ENCODE assay signal across 9 cellular contexts in genomic region chr1:16082283-16083038, GRCh38. TPM values are rescaled to one million over a fixed set of nuclear protein-coding genes. Genes with fewer than 3 reads are reported as not detected.
DNase-seq lines count a peak whose midpoint lies in the region; ATAC-seq and TF ChIP-seq lines count a peak whose summit lies in the region.
"Had no signal": no experiment of that assay in that cellular context is flagged by ENCODE, and none has a peak within 500 bp of the region (broad histone marks: within the 10 kb centered on the region; RNA-seq: fewer than 3 reads in every experiment).

No MANE protein-coding gene starts in this region.

- H3K4me2 ChIP-seq in DND-41 (ENCODE audit: insufficient read depth, low read length) (no peak overlapping the region), IMR-90 (ENCODE audit: low read depth, low read length) (no peak overlapping the region)

- H3K4ac ChIP-seq in IMR-90 (ENCODE audit: low read depth, low read length), result peak overlapping the region; percentile 33

- H3K4me3 ChIP-seq in DND-41 (ENCODE audit: low read depth in 1 of 2, low read length in 2 of 2), result no peak overlapping the region
- no peak overlapping the region for H3K4me3 ChIP-seq in IMR-90 (ENCODE audit: insufficient read depth, low read depth, low read length)
- no peak overlapping the region for H3K4me3 ChIP-seq in astrocyte of the spinal cord (ENCODE audit: low read depth, low read length)
- no peak overlapping the region for H3K4me3 ChIP-seq in iPS DF 6.9 (ENCODE audit: low read length)

- no TSS peak for BruUV-seq in IMR-90 (replicated peaks; lab: Mats Ljungman, UMichigan)

- H2AFZ ChIP-seq in DND-41 (ENCODE audit: low read depth, low read length) (no peak overlapping the region), IMR-90 (replicated peaks; ENCODE audit: low read length, poor library complexity) (peak overlapping the region; percentile 61)

- H2BK15ac ChIP-seq in IMR-90 (ENCODE audit: low read depth, low read length), result peak overlapping the region; percentile 47; the same call in 2 of the 3 replicates

- WGBS in IMR-90 (ENCODE audit: extremely low coverage in 2 of 2, insufficient read length in 1 of 2), 2 experiments, result 47% methylated on average over 3 of the region's 9 CpGs; no CpG with 5 or more reads in 1 of the 2 experiments
- WGBS in iPS DF 6.9 (ENCODE audit: insufficient coverage, insufficient read length), result no CpG with 5 or more reads among the region's 9 CpGs

- TF ChIP-seq POLR2A in IMR-90 (IDR thresholded peaks at IDR 0.05; ENCODE audit: low read depth, low read length), result no peak

- peak overlapping the region; percentile 94 for H2AK5ac ChIP-seq in IMR-90 (ENCODE audit: low read depth, low read length)

- H3K9me3 Mint-ChIP-seq in T-helper 2 cell treated with Interferon-gamma antibody and Interleukin-4, amounts not matched to agents 5 μg/mL and 100 μg/mL, for 36 hours, result no peaks in the 10 kb centered on the region

- no peak overlapping the region for H3K56ac ChIP-seq in IMR-90 (ENCODE audit: extremely low read depth, insufficient read depth, low read length)

- in situ Hi-C loops in IMR-90 (cut with MboI; ENCODE audit: low sequenced_read_pairs) (loop anchor here (5.0 kb wide), 1 partner anchor 280 kb away; no protein-coding TSS in a partner anchor), astrocyte of the spinal cord (cut with HindIII; ENCODE audit: low sequenced_read_pairs) (no loop called here)

- peak overlapping the region; percentile 77 for H2AK9ac ChIP-seq in IMR-90 (replicated peaks; ENCODE audit: low read depth, low read length, poor library complexity)

- no peaks in the 10 kb centered on the region for H3K27me3 ChIP-seq in DND-41 (ENCODE audit: insufficient read depth, low read length, poor library complexity)
- H3K27me3 ChIP-seq in IMR-90 (ENCODE audit: control insufficient read depth, insufficient read depth, low read length), result no peaks in the 10 kb centered on the region
- no peaks in the 10 kb centered on the region for H3K27me3 ChIP-seq in iPS DF 6.9 (ENCODE audit: control insufficient read depth, insufficient read depth, low read length)

- H2BK120ac ChIP-seq in IMR-90 (ENCODE audit: low read depth, low read length), result peak overlapping the region; percentile 40; the same call in 1 of the 2 replicates

- TF ChIP-seq RAD21 in IMR-90 (IDR thresholded peaks at IDR 0.05; ENCODE audit: low read length), result peak; percentile 88

- H4K8ac ChIP-seq in IMR-90 (ENCODE audit: low read depth in 2 of 2, low read length in 2 of 2), result peak overlapping the region in 1 of 2 experiments; percentile 37; a peak in 1 of 4 replicates

- H3K9ac ChIP-seq in DND-41 (ENCODE audit: low read depth, low read length), result no peak overlapping the region
- H3K9ac ChIP-seq in IMR-90 (ENCODE audit: low read depth, low read length), result no peak overlapping the region

- peak; percentile 69 for DNase-seq in DND-41
- peak; percentile 55 for DNase-seq in IMR-90
- DNase-seq in T-helper 2 cell treated with Interferon-gamma antibody and Interleukin-4, amounts not matched to agents 5 μg/mL and 100 μg/mL, for 36 hours (ENCODE audit: low spot score), result peak; percentile 42
- DNase-seq in astrocyte of the spinal cord (ENCODE audit: low read depth, low spot score), result peak; percentile 54
- peak; percentile 76 for DNase-seq in iPS DF 6.9 (ENCODE audit: low read depth, low spot score)
- DNase-seq in stimulated activated CD4-positive, alpha-beta T cell treated with anti-CD3 and anti-CD28 coated beads, Interleukin-1b, Interleukin-23, amount 100 ng/mL, for 48 hours, result peak; percentile 66

- H3K27ac ChIP-seq in DND-41 (ENCODE audit: low read length) (no peak overlapping the region), IMR-90 (ENCODE audit: insufficient read depth, low read length) (no peak overlapping the region), iPS DF 6.9 (ENCODE audit: low read length) (no peak overlapping the region)

- no peak overlapping the region for H3K18ac ChIP-seq in IMR-90 (ENCODE audit: low read depth, low read length)

- no peak overlapping the region for H3K14ac ChIP-seq in IMR-90 (replicated peaks; ENCODE audit: low read depth, low read length)

- H2BK20ac ChIP-seq in IMR-90 (ENCODE audit: low read depth, low read length), result no peak overlapping the region

- peak; percentile 68 for ATAC-seq in DND-41 (ENCODE audit: insufficient read depth, low read depth)
- ATAC-seq in IMR-90 (ENCODE audit: low read depth), result peak; percentile 72
- ATAC-seq in GM19328 (IDR thresholded peaks at IDR 0.05; ENCODE audit: unreplicated experiment), result no peak
- no peak for ATAC-seq in HG03571 (IDR thresholded peaks at IDR 0.05; ENCODE audit: unreplicated experiment)

- peak overlapping the region; percentile 12 for H4K91ac ChIP-seq in IMR-90 (ENCODE audit: insufficient read depth, low read depth, low read length)

- intact Hi-C loops in IMR-90 (cut with micrococcal nuclease), result loop anchor here (1.0 kb wide), 1 partner anchor 72 kb away; no protein-coding TSS in a partner anchor

- H3K27ac Mint-ChIP-seq in T-helper 2 cell treated with Interferon-gamma antibody and Interleukin-4, amounts not matched to agents 5 μg/mL and 100 μg/mL, for 36 hours, result no peak overlapping the region
- H3K27ac Mint-ChIP-seq: activated naive CD8-positive, alpha-beta T cell had no signal

- H3K4me1 Mint-ChIP-seq in T-helper 2 cell treated with Interferon-gamma antibody and Interleukin-4, amounts not matched to agents 5 μg/mL and 100 μg/mL, for 36 hours (ENCODE audit: low read depth), result peaks cover 6% of the 10 kb centered on the region

- no peaks in the 10 kb centered on the region for H3K79me2 ChIP-seq in DND-41 (ENCODE audit: insufficient read depth, low read length)

- H3K23ac ChIP-seq in IMR-90 (ENCODE audit: low read depth, low read length), result no peak overlapping the region

- H3K4me1 ChIP-seq in DND-41 (ENCODE audit: insufficient read depth, low read length) (peaks cover 6% of the 10 kb centered on the region), IMR-90 (ENCODE audit: control insufficient read depth, insufficient read depth, low read length) (peaks cover 3% of the 10 kb centered on the region), iPS DF 6.9 (ENCODE audit: control insufficient read depth, insufficient read depth, low read length) (peaks cover 2% of the 10 kb centered on the region; the same call in 1 of the 2 replicates)

- no peaks in the 10 kb centered on the region; a peak in 1 of 4 replicates for H3K79me1 ChIP-seq in IMR-90 (ENCODE audit: low read depth in 1 of 2, low read length in 2 of 2)

- H3K36me3 Mint-ChIP-seq in T-helper 2 cell treated with Interferon-gamma antibody and Interleukin-4, amounts not matched to agents 5 μg/mL and 100 μg/mL, for 36 hours (ENCODE audit: low read depth), result no peaks in the 10 kb centered on the region
- H3K36me3 Mint-ChIP-seq: activated naive CD8-positive, alpha-beta T cell had no signal

- CTCF ChIA-PET in IMR-90 (lab: Yijun Ruan, JAX), result interaction anchor here (0.5 to 3.0 kb wide), 20 partner anchors 9 to 294 kb away, joined by 3 to 15 read pairs (median 4); partner anchors contain the start of gene FAM131C

- dilution Hi-C loops in IMR-90 (cut with HindIII; ENCODE audit: low sequenced_read_pairs, unreplicated experiment), result no loop called here

- H2BK5ac ChIP-seq in IMR-90 (ENCODE audit: low read depth, low read length, poor library complexity, severe bottlenecking), result no peak overlapping the region

- POLR2A ChIA-PET in IMR-90 (lab: Charles Lee; ENCODE audit: unreplicated experiment), result interaction anchor here (1.9 kb wide), 1 partner anchor 99 kb away, joined by 6 read pairs; no protein-coding TSS in a partner anchor

- no peak overlapping the region for H4K5ac ChIP-seq in IMR-90 (ENCODE audit: low read depth, low read length)

- H4K20me1 ChIP-seq in DND-41 (ENCODE audit: insufficient read depth, low read length), result 0 out of 2 replicates have a peak, but pooled peaks cover 5% of the 10 kb centered on the region
- no peaks in the 10 kb centered on the region for H4K20me1 ChIP-seq in IMR-90 (ENCODE audit: insufficient read depth, low read length)

- H3K36me3 ChIP-seq in DND-41 (ENCODE audit: insufficient read depth, low read length) (no peaks in the 10 kb centered on the region), IMR-90 (ENCODE audit: control insufficient read depth, insufficient read depth, low read length) (no peaks in the 10 kb centered on the region), iPS DF 6.9 (ENCODE audit: control insufficient read depth, insufficient read depth, low read length) (no peaks in the 10 kb centered on the region)

- no peak overlapping the region for H3K4me3 Mint-ChIP-seq in T-helper 2 cell treated with Interferon-gamma antibody and Interleukin-4, amounts not matched to agents 5 μg/mL and 100 μg/mL, for 36 hours
- H3K4me3 Mint-ChIP-seq: activated naive CD8-positive, alpha-beta T cell had no signal

- TF ChIP-seq CTCF in DND-41 (IDR thresholded peaks at IDR 0.05; ENCODE audit: borderline replicate concordance, extremely low read depth, low read length, poor library complexity, severe bottlenecking), result peak; percentile 85
- TF ChIP-seq CTCF in IMR-90 (conservative IDR thresholded peaks at IDR 0.05; ENCODE audit: low read depth, low read length), result peak; percentile 85
- peak; percentile 96 for TF ChIP-seq CTCF in astrocyte of the spinal cord (IDR thresholded peaks at IDR 0.05; ENCODE audit: low read depth, low read length)

- H3K9me1 ChIP-seq in IMR-90 (ENCODE audit: insufficient read depth, low read length), result no peaks in the 10 kb centered on the region; the same call in 1 of the 2 replicates

- no peaks in the 10 kb centered on the region for H3K27me3 Mint-ChIP-seq in T-helper 2 cell treated with Interferon-gamma antibody and Interleukin-4, amounts not matched to agents 5 μg/mL and 100 μg/mL, for 36 hours (ENCODE audit: low read depth)
- H3K27me3 Mint-ChIP-seq: activated naive CD8-positive, alpha-beta T cell had no signal

- no peaks in the 10 kb centered on the region for H3K9me3 ChIP-seq in DND-41 (ENCODE audit: insufficient read depth, low read length, severe bottlenecking)
- H3K9me3 ChIP-seq in IMR-90 (ENCODE audit: control insufficient read depth, insufficient read depth, low read length), result no peaks in the 10 kb centered on the region
- no peaks in the 10 kb centered on the region for H3K9me3 ChIP-seq in iPS DF 6.9 (ENCODE audit: control insufficient read depth, insufficient read depth, low read length)

TF ChIP-seq in IMR-90, 13 proteins besides CTCF, POLR2A, EP300 and RAD21:
- TF ChIP-seq BHLHE40 (IDR thresholded peaks at IDR 0.05; ENCODE audit: low read depth, low read length) (no peak), FOS (IDR thresholded peaks at IDR 0.05; ENCODE audit: low read depth, low read length) (no peak), SMC3 (IDR thresholded peaks at IDR 0.05; ENCODE audit: low read depth, low read length) (peak; percentile 96), MXI1 (IDR thresholded peaks at IDR 0.05; ENCODE audit: borderline replicate concordance, low read depth, low read length) (no peak)
TF ChIP-seq in IMR-90: peak in this region for 1.

RNA-seq across cellular contexts. Expression of gene FAM131C, which starts 9.0 kb away (rescaled TPM):
- total RNA-seq in IMR-90 (2012; rRNA removed), result 0.18 and 0.28 TPM in 2 replicates
- 0.56 and 1.0 TPM in 2 replicates for polyA plus RNA-seq in IMR-90 (2012; rRNA removed)
- 0.57 and 1.4 TPM in 2 replicates for polyA plus RNA-seq in IMR-90 (2012; cell fraction: cytosol; rRNA removed)
- 0.32 and 0.89 TPM in 2 replicates for polyA plus RNA-seq in IMR-90 (2012; cell fraction: nucleus; rRNA removed; ENCODE audit: low replicate concordance)

RNA-seq across cellular contexts. Expression of gene CLCNKB, which starts 38.9 kb away (rescaled TPM):
- not detected in 2 replicates for total RNA-seq in IMR-90 (2012; rRNA removed)
- polyA plus RNA-seq in IMR-90 (2012; rRNA removed), result 0.09 and 0.11 TPM in 2 replicates
- 0.14 and 0.41 TPM in 2 replicates for polyA plus RNA-seq in IMR-90 (2012; cell fraction: cytosol; rRNA removed)
- 0.70 and 0.76 TPM in 2 replicates for polyA plus RNA-seq in IMR-90 (2012; cell fraction: nucleus; rRNA removed; ENCODE audit: low replicate concordance)

Comparison
In these comparisons a context has a peak if more than half of its experiments do, and no peak if none do; other contexts are left out.
1. ATAC-seq: peak in DND-41 (single experiment) and IMR-90 (single experiment); none in GM19328 (single experiment) and HG03571 (single experiment).
2. Peak in every context shown above with its lines, with median percentiles within 50 percentile points of each other: DNase-seq and CTCF ChIP-seq.